ENCODE assay signal across 21 cellular contexts in the genomic region with DNA sequence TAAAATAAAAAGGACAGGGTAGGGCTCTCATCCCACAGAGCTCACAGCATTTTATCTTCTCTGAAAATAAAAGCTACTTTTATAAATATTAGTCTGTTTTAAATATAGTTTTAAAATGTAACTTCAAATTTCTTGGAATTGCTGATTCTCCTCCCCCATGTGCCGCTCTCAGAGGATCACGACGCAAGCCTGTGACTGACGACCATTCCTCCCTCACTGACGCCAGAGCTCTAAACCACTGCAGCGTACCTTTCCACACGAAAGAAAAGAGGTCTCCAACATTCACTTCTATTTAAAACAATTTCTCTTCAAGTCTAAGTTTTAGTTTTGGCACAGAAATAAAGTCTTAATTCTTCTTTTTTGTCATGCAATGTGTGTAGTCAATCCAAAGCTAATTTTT. TPM values are rescaled to one million over a fixed set of nuclear protein-coding genes. Genes with fewer than 3 reads are reported as not detected.
DNase-seq lines count a peak whose midpoint lies in the region; TF ChIP-seq lines count a peak whose summit lies in the region.
"Had no signal": no experiment of that assay in that cellular context is flagged by ENCODE, and none has a peak within 500 bp of the region (broad histone marks: within the 10 kb centered on the region; RNA-seq: fewer than 3 reads in every experiment).

No MANE protein-coding gene starts in this region.

- TF ChIP-seq CTCF in nephron (IDR thresholded peaks at IDR 0.05; ENCODE audit: unreplicated experiment in 3 of 3): no peak
- no peak for TF ChIP-seq CTCF in suprapubic skin (IDR thresholded peaks at IDR 0.05)

- H3K4me3 ChIP-seq in H7 (ENCODE audit: insufficient read depth, low read depth, low read length): no peak overlapping the region
- no peak overlapping the region for H3K4me3 ChIP-seq in suprapubic skin

- H3K36me3 Mint-ChIP-seq in nephron (ENCODE audit: low read depth): no peaks in the 10 kb centered on the region

- H3K27me3 Mint-ChIP-seq in nephron (ENCODE audit: low read depth): no peaks in the 10 kb centered on the region
- H3K27me3 Mint-ChIP-seq: central memory CD8-positive, alpha-beta T cell; memory B cell had no signal

- peaks cover 71% of the 10 kb centered on the region for H3K4me1 ChIP-seq in suprapubic skin

- no peak for TF ChIP-seq POLR2A in suprapubic skin (IDR thresholded peaks at IDR 0.05)

- TF ChIP-seq EP300 in suprapubic skin (IDR thresholded peaks at IDR 0.05): no peak

- peak overlapping the region; percentile 17 to 53 (median 19) for H3K27ac Mint-ChIP-seq in nephron
- H3K27ac Mint-ChIP-seq: activated naive CD4-positive, alpha-beta T cell treated with anti-CD3 and anti-CD28 coated beads for 36 hours; HFFc6; memory B cell had no signal

- H3K27me3 ChIP-seq in H7 (ENCODE audit: control insufficient read depth, insufficient read depth, low read length): no peaks in the 10 kb centered on the region
- no peaks in the 10 kb centered on the region for H3K27me3 ChIP-seq in suprapubic skin

- 81% methylated on average over 7 of the region's 7 CpGs for WGBS in suprapubic skin

- peaks cover 45% of the 10 kb centered on the region for H3K4me1 Mint-ChIP-seq in nephron

- DNase-seq in H7 (peak; percentile 18), epithelial cell of prostate (ENCODE audit: low read depth, low spot score) (no peak), suprapubic skin (ENCODE audit: low spot score in 2 of 2) (peak; percentile 4), AG08396 (ENCODE audit: low spot score) (no peak), mucosa of gallbladder (ENCODE audit: low spot score) (no peak), kidney tubule cell (ENCODE audit: low spot score) (no peak)
- no peak for DNase-seq in activated T-cell treated with anti-CD3 and anti-CD28 coated beads, Interleukin-2, amount 50 U/mL, for 48 hours
- DNase-seq: activated CD4-positive, alpha-beta T cell treated with anti-CD3 and anti-CD28 coated beads for 1 hour; activated naive CD4-positive, alpha-beta T cell treated with anti-CD3 and anti-CD28 coated beads for 36 hours; activated T-cell treated with anti-CD3 and anti-CD28 coated beads, Interleukin-2, amount 50 U/mL, for 1 hour; erythroblast; HFFc6; Kasumi-1; NCI-H187 treated with DMSO at 0.1 percent for 48 hours; NCI-H82; SHP77; stimulated activated CD4-positive, alpha-beta T cell treated with anti-CD3 and anti-CD28 coated beads, Interleukin-15, amount 100 ng/mL, for 24 hours; SW 1271 had no signal

- H3K9me3 ChIP-seq in suprapubic skin: no peaks in the 10 kb centered on the region

- H3K36me3 ChIP-seq in H7 (replicated peaks; ENCODE audit: control insufficient read depth, insufficient read depth, low read length) (no peaks in the 10 kb centered on the region), suprapubic skin (peaks cover 28% of the 10 kb centered on the region)

- H3K27ac ChIP-seq in epithelial cell of prostate: peak overlapping the region; percentile 46
- H3K27ac ChIP-seq in suprapubic skin: no peak overlapping the region

- peak overlapping the region in 1 of 3 experiments; percentile 9 for H3K4me3 Mint-ChIP-seq in nephron
- H3K4me3 Mint-ChIP-seq: activated naive CD4-positive, alpha-beta T cell treated with anti-CD3 and anti-CD28 coated beads for 36 hours; central memory CD8-positive, alpha-beta T cell; HFFc6; memory B cell had no signal

- H3K9me3 Mint-ChIP-seq in nephron: no peaks in the 10 kb centered on the region
- H3K9me3 Mint-ChIP-seq: activated naive CD4-positive, alpha-beta T cell treated with anti-CD3 and anti-CD28 coated beads for 36 hours; central memory CD8-positive, alpha-beta T cell; HFFc6; memory B cell had no signal

RNA-seq across cellular contexts. Expression of gene TOLLIP, which starts 9.3 kb away (rescaled TPM):
- total RNA-seq in H7 (2014; rRNA removed; shearing (Covaris generic)): 11.2 and 11.8 TPM in 2 replicates
- 100 to 1,000 TPM in 2 of 4 donors, 10 to 100 TPM in 2; 96.6 to 105 (median 100) TPM for total RNA-seq in suprapubic skin
- total RNA-seq in mucosa of gallbladder: 139 TPM

Comparison
In these comparisons a context has a peak if more than half of its experiments do, and no peak if none do; other contexts are left out.
1. DNase-seq: peak in H7 (single experiment) and suprapubic skin (2 of 2); none in epithelial cell of prostate (single experiment), AG08396 (single experiment), mucosa of gallbladder (single experiment), activated T-cell treated with anti-CD3 and anti-CD28 coated beads, Interleukin-2, amount 50 U/mL, for 48 hours (0 of 2) and kidney tubule cell (single experiment).